In genomic region chr7:153590136-153590535, GRCh38 we compare ENCODE assay signal across 30 cellular contexts.
"Had no signal": no experiment of that assay in that cellular context is flagged by ENCODE, and none has a peak within 500 bp of the region (broad histone marks: within the 10 kb centered on the region; RNA-seq: fewer than 3 reads in every experiment).

No MANE protein-coding gene starts in this region.

- H3K4me2 ChIP-seq: neural progenitor cell had no signal

- H3K4me3 ChIP-seq: left lung, lower lobe of right lung, neural progenitor cell, ovary, right atrium auricular region, skin epidermis, suprapubic skin, thoracic aorta, tibial artery, vagina had no signal

- DNase-seq: hypothalamus; immature natural killer cell; kidney; left colon; left lung; lower lobe of right lung; mammary epithelial cell; mesenchymal stem cell; naive B cell; natural killer cell; nephron progenitor cell; ovary; stimulated activated CD4-positive, alpha-beta T cell treated with anti-CD3 and anti-CD28 coated beads, Interleukin-12 subunit alpha, Interleukin-12 subunit beta, amount 100 ng/mL, for 4 hours; stimulated activated CD4-positive, alpha-beta T cell treated with anti-CD3 and anti-CD28 coated beads, Interleukin-15, amount 100 ng/mL, for 24 hours; stimulated activated CD4-positive, alpha-beta T cell treated with anti-CD3 and anti-CD28 coated beads, Interleukin-2, amount 100 ng/mL, for 24 hours; stimulated activated CD4-positive, alpha-beta T cell treated with anti-CD3 and anti-CD28 coated beads, Interleukin-4, amount 100 ng/mL, for 1 hour; stimulated activated naive CD4-positive, alpha-beta T cell; tibial artery had no signal

- H2AFZ ChIP-seq: neural progenitor cell had no signal

- H3K36me3 ChIP-seq: left lung, lower lobe of right lung, neural progenitor cell, ovary, right atrium auricular region, suprapubic skin, thoracic aorta, tibial artery, vagina had no signal

- H3K27ac Mint-ChIP-seq: immature natural killer cell; mesothelial cell of epicardium; naive B cell; natural killer cell; nephron progenitor cell; neural progenitor cell; progenitor cell of endocrine pancreas; stimulated activated effector memory CD8-positive, alpha-beta T cell treated with anti-CD3 and anti-CD28 coated beads, Interleukin-12 subunit alpha, Interleukin-12 subunit beta, amount 100 ng/mL, for 72 hours; stimulated activated naive CD8-positive, alpha-beta T cell treated with anti-CD3 and anti-CD28 coated beads, Interleukin-15, Interleukin-2, amounts not matched to agents 100 ng/mL and 50 ng/mL, for 24 hours; type B pancreatic cell had no signal

- H3K27me3 ChIP-seq: left lung, neural progenitor cell, ovary, right atrium auricular region, suprapubic skin, tibial artery, vagina had no signal

- H3K9ac ChIP-seq: neural progenitor cell had no signal

- H3K4me3 Mint-ChIP-seq: immature natural killer cell; mesothelial cell of epicardium; naive B cell; natural killer cell; nephron progenitor cell; neural progenitor cell; stimulated activated effector memory CD8-positive, alpha-beta T cell treated with anti-CD3 and anti-CD28 coated beads, Interleukin-12 subunit alpha, Interleukin-12 subunit beta, amount 100 ng/mL, for 72 hours; stimulated activated naive CD8-positive, alpha-beta T cell treated with anti-CD3 and anti-CD28 coated beads, Interleukin-15, Interleukin-2, amounts not matched to agents 100 ng/mL and 50 ng/mL, for 24 hours; type B pancreatic cell had no signal

- H3K27ac ChIP-seq: left lung, lower lobe of right lung, neural progenitor cell, ovary, right atrium auricular region, skin epidermis, suprapubic skin, thoracic aorta, tibial artery, vagina had no signal

- H3K9me3 ChIP-seq: lower lobe of right lung, ovary, right atrium auricular region, suprapubic skin, thoracic aorta, tibial artery, vagina had no signal

- H3K4me1 ChIP-seq: left lung, lower lobe of right lung, neural progenitor cell, right atrium auricular region, suprapubic skin, tibial artery, vagina had no signal

- H3K9me3 Mint-ChIP-seq: type B pancreatic cell had no signal

- H3K36me3 Mint-ChIP-seq: immature natural killer cell; mesothelial cell of epicardium; naive B cell; natural killer cell; neural progenitor cell; stimulated activated effector memory CD8-positive, alpha-beta T cell treated with anti-CD3 and anti-CD28 coated beads, Interleukin-12 subunit alpha, Interleukin-12 subunit beta, amount 100 ng/mL, for 72 hours; type B pancreatic cell had no signal

- H3K4me1 Mint-ChIP-seq: immature natural killer cell; mesothelial cell of epicardium; naive B cell; natural killer cell; nephron progenitor cell; neural progenitor cell; stimulated activated effector memory CD8-positive, alpha-beta T cell treated with anti-CD3 and anti-CD28 coated beads, Interleukin-12 subunit alpha, Interleukin-12 subunit beta, amount 100 ng/mL, for 72 hours had no signal

- H3K27me3 Mint-ChIP-seq: naive B cell; progenitor cell of endocrine pancreas; stimulated activated naive CD8-positive, alpha-beta T cell treated with anti-CD3 and anti-CD28 coated beads, Interleukin-15, Interleukin-2, amounts not matched to agents 100 ng/mL and 50 ng/mL, for 24 hours; type B pancreatic cell had no signal

- FAIRE-seq: islet of Langerhans, kidney had no signal
